25 cellular contexts compared by ENCODE assay signal in genomic region chr5:8316608-8317007, GRCh38.
"Had no signal": no experiment of that assay in that cellular context is flagged by ENCODE, and none has a peak within 500 bp of the region (broad histone marks: within the 10 kb centered on the region; RNA-seq: fewer than 3 reads in every experiment).

No MANE protein-coding gene starts in this region.

- H3K36me3 Mint-ChIP-seq: activated naive CD4-positive, alpha-beta T cell treated with anti-CD3 and anti-CD28 coated beads, Interleukin-2, amount 50 U/mL, for 24 hours had no signal

- H3K4me1 ChIP-seq: breast epithelium, Peyer's patch, SJSA1 had no signal

- H3K27ac ChIP-seq: breast epithelium, Peyer's patch, SJSA1, VCaP had no signal

- H3K9me3 ChIP-seq: Peyer's patch, SJSA1 had no signal

- ATAC-seq: activated CD8-positive, alpha-beta T cell treated with anti-CD3 and anti-CD28 coated beads for 36 hours; K562; T-helper 17 cell had no signal

- H3K4me1 Mint-ChIP-seq: activated naive CD4-positive, alpha-beta T cell treated with anti-CD3 and anti-CD28 coated beads, Interleukin-2, amount 50 U/mL, for 24 hours; T-helper 17 cell had no signal

- DNase-seq: activated CD4-positive, alpha-beta T cell treated with anti-CD3 and anti-CD28 coated beads, Interleukin-2, amount 50 U/mL, for 1 hour; activated CD4-positive, CD25-positive, alpha-beta regulatory T cell; activated CD8-positive, alpha-beta memory T cell treated with anti-CD3 and anti-CD28 coated beads, Interleukin-2, amount 50 U/mL, for 4 hours; activated CD8-positive, alpha-beta T cell treated with anti-CD3 and anti-CD28 coated beads for 36 hours; activated effector memory CD4-positive, alpha-beta T cell treated with Interleukin-2 at 50 U/mL for 16 hours; activated naive CD4-positive, alpha-beta T cell; activated T-cell treated with anti-CD3 and anti-CD28 coated beads, Interleukin-2, amount 50 U/mL, for 1 hour; aorta; central memory CD4-positive, alpha-beta T cell; Karpas-422; NCI-H1048; NCI-H1930; NCI-H2171; NCI-H2227 treated with DMSO at 0.1 percent for 48 hours; NCI-H526; NCI-H774; Peyer's patch; SHP77; T-helper 17 cell; T1000 had no signal

- H3K27ac Mint-ChIP-seq: activated CD8-positive, alpha-beta T cell treated with anti-CD3 and anti-CD28 coated beads for 36 hours; activated naive CD4-positive, alpha-beta T cell treated with anti-CD3 and anti-CD28 coated beads, Interleukin-2, amount 50 U/mL, for 24 hours; T-helper 17 cell had no signal

- H3K36me3 ChIP-seq: breast epithelium, Peyer's patch, SJSA1 had no signal

- H3K4me3 ChIP-seq: breast epithelium, K562, Peyer's patch, SJSA1 had no signal

- H3K4me3 Mint-ChIP-seq: activated CD8-positive, alpha-beta T cell treated with anti-CD3 and anti-CD28 coated beads for 36 hours; activated naive CD4-positive, alpha-beta T cell treated with anti-CD3 and anti-CD28 coated beads, Interleukin-2, amount 50 U/mL, for 24 hours; T-helper 17 cell had no signal

- H3K27me3 Mint-ChIP-seq: activated CD8-positive, alpha-beta T cell treated with anti-CD3 and anti-CD28 coated beads for 36 hours; activated naive CD4-positive, alpha-beta T cell treated with anti-CD3 and anti-CD28 coated beads, Interleukin-2, amount 50 U/mL, for 24 hours; T-helper 17 cell had no signal
